18 cellular contexts compared by ENCODE assay signal in genomic region chr2:42756956-42757513, GRCh38. TPM values are rescaled to one million over a fixed set of nuclear protein-coding genes. Genes with fewer than 3 reads are reported as not detected.
DNase-seq lines count a peak whose midpoint lies in the region; ATAC-seq and TF ChIP-seq lines count a peak whose summit lies in the region.
"Had no signal": no experiment of that assay in that cellular context is flagged by ENCODE, and none has a peak within 500 bp of the region (broad histone marks: within the 10 kb centered on the region; RNA-seq: fewer than 3 reads in every experiment).

No MANE protein-coding gene starts in this region.

- H3K9me3 Mint-ChIP-seq in activated CD8-positive, alpha-beta memory T cell treated with anti-CD3 and anti-CD28 coated beads, Interleukin-2, amount 10 ng/mL, durations not matched to agents 7 days and 5 days (ENCODE audit: low read depth): no peaks in the 10 kb centered on the region
- no peaks in the 10 kb centered on the region for H3K9me3 Mint-ChIP-seq in stimulated activated naive B cell treated with anti-CD40 and anti-IgM and Interleukin-4, amounts not matched to agents 10 μg/mL and 1 μg/mL and 100 μg/mL, for 72 hours

- H3K4me1 Mint-ChIP-seq in activated CD8-positive, alpha-beta memory T cell treated with anti-CD3 and anti-CD28 coated beads, Interleukin-2, amount 10 ng/mL, durations not matched to agents 7 days and 5 days: no peaks in the 10 kb centered on the region
- H3K4me1 Mint-ChIP-seq in stimulated activated naive B cell treated with anti-CD40 and anti-IgM and Interleukin-4, amounts not matched to agents 10 μg/mL and 1 μg/mL and 100 μg/mL, for 72 hours: peaks cover 41 to 48% of the 10 kb centered on the region in 2 donors
- H3K4me1 Mint-ChIP-seq: CD4-positive, CD25-positive, alpha-beta regulatory T cell had no signal

- no peak for ATAC-seq in activated CD8-positive, alpha-beta memory T cell treated with anti-CD3 and anti-CD28 coated beads, Interleukin-2, amount 10 ng/mL, durations not matched to agents 7 days and 5 days
- ATAC-seq in stimulated activated naive B cell treated with anti-CD40 and anti-IgM and Interleukin-4, amounts not matched to agents 10 μg/mL and 1 μg/mL and 100 μg/mL, for 72 hours (replicated peaks): no peak
- no peak for ATAC-seq in HG03039 (IDR thresholded peaks at IDR 0.05; ENCODE audit: unreplicated experiment)
- ATAC-seq: A549 had no signal

- DNase-seq in activated CD8-positive, alpha-beta memory T cell treated with anti-CD3 and anti-CD28 coated beads, Interleukin-2, amount 10 ng/mL, durations not matched to agents 7 days and 5 days: peak; percentile 22
- no peak for DNase-seq in activated CD8-positive, alpha-beta memory T cell treated with anti-CD3 and anti-CD28 coated beads, Interleukin-2, amount 50 U/mL, for 4 hours
- DNase-seq in NB4 (ENCODE audit: low read depth) (peak; percentile 65), kidney tubule cell (ENCODE audit: low spot score) (peak; percentile 19), T-helper 2 cell (no peak), GM03348 (ENCODE audit: low spot score) (no peak)
- DNase-seq in stimulated activated naive B cell treated with anti-CD40 and anti-IgM and Interleukin-4, amounts not matched to agents 10 μg/mL and 1 μg/mL and 100 μg/mL, for 72 hours: no peak
- DNase-seq: CD4-positive, CD25-positive, alpha-beta regulatory T cell; DMS53; GF-D8; Karpas-422; NCI-H146; NCI-H2107; NCI-H446; NCI-H748 treated with DMSO at 0.1 percent for 48 hours; SHP77 had no signal

- H3K36me3 Mint-ChIP-seq in activated CD8-positive, alpha-beta memory T cell treated with anti-CD3 and anti-CD28 coated beads, Interleukin-2, amount 10 ng/mL, durations not matched to agents 7 days and 5 days: no peaks in the 10 kb centered on the region
- peaks cover 0 to 8% of the 10 kb centered on the region in 2 donors for H3K36me3 Mint-ChIP-seq in stimulated activated naive B cell treated with anti-CD40 and anti-IgM and Interleukin-4, amounts not matched to agents 10 μg/mL and 1 μg/mL and 100 μg/mL, for 72 hours

- no peak for TF ChIP-seq CTCF in NB4 (IDR thresholded peaks at IDR 0.05; ENCODE audit: low read depth, low read length)

- CTCF ChIA-PET in activated CD8-positive, alpha-beta memory T cell treated with anti-CD3 and anti-CD28 coated beads, Interleukin-2, amount 10 ng/mL, durations not matched to agents 7 days and 5 days (lab: Charles Lee): no interaction called here

- no peaks in the 10 kb centered on the region for H3K27me3 Mint-ChIP-seq in activated CD8-positive, alpha-beta memory T cell treated with anti-CD3 and anti-CD28 coated beads, Interleukin-2, amount 10 ng/mL, durations not matched to agents 7 days and 5 days
- H3K27me3 Mint-ChIP-seq in stimulated activated naive B cell treated with anti-CD40 and anti-IgM and Interleukin-4, amounts not matched to agents 10 μg/mL and 1 μg/mL and 100 μg/mL, for 72 hours: no peaks in the 10 kb centered on the region
- H3K27me3 Mint-ChIP-seq: CD4-positive, CD25-positive, alpha-beta regulatory T cell had no signal

- no peak for TF ChIP-seq POLR2A in NB4 (IDR thresholded peaks at IDR 0.05; ENCODE audit: extremely low read depth, insufficient read length)

- H3K27ac Mint-ChIP-seq in activated CD8-positive, alpha-beta memory T cell treated with anti-CD3 and anti-CD28 coated beads, Interleukin-2, amount 10 ng/mL, durations not matched to agents 7 days and 5 days: no peak overlapping the region
- H3K27ac Mint-ChIP-seq in stimulated activated naive B cell treated with anti-CD40 and anti-IgM and Interleukin-4, amounts not matched to agents 10 μg/mL and 1 μg/mL and 100 μg/mL, for 72 hours: peak overlapping the region; percentile 10
- H3K27ac Mint-ChIP-seq: CD4-positive, CD25-positive, alpha-beta regulatory T cell had no signal

- H3K4me3 Mint-ChIP-seq in activated CD8-positive, alpha-beta memory T cell treated with anti-CD3 and anti-CD28 coated beads, Interleukin-2, amount 10 ng/mL, durations not matched to agents 7 days and 5 days: no peak overlapping the region
- no peak overlapping the region for H3K4me3 Mint-ChIP-seq in stimulated activated naive B cell treated with anti-CD40 and anti-IgM and Interleukin-4, amounts not matched to agents 10 μg/mL and 1 μg/mL and 100 μg/mL, for 72 hours
- H3K4me3 Mint-ChIP-seq: CD4-positive, CD25-positive, alpha-beta regulatory T cell had no signal

- H3K4me3 ChIP-seq in NB4 (ENCODE audit: low read depth, low read length): no peak overlapping the region
- H3K4me3 ChIP-seq: A549 had no signal

RNA-seq across cellular contexts. Expression of gene OXER1, which starts 6.9 kb away (rescaled TPM):
- total RNA-seq in activated CD8-positive, alpha-beta memory T cell treated with anti-CD3 and anti-CD28 coated beads, Interleukin-2, amount 10 ng/mL, durations not matched to agents 7 days and 5 days: under 1 TPM in 1 of 2 experiments, not detected in 1; 0.21 TPM
- total RNA-seq: CD4-positive, CD25-positive, alpha-beta regulatory T cell had no signal

RNA-seq across cellular contexts. Expression of gene HAAO, which starts 35.3 kb away (rescaled TPM):
- total RNA-seq in activated CD8-positive, alpha-beta memory T cell treated with anti-CD3 and anti-CD28 coated beads, Interleukin-2, amount 10 ng/mL, durations not matched to agents 7 days and 5 days: under 1 TPM in 1 of 2 experiments, not detected in 1; 0.56 TPM
- total RNA-seq: CD4-positive, CD25-positive, alpha-beta regulatory T cell had no signal

Comparison
In these comparisons a context has a peak if more than half of its experiments do, and no peak if none do; other contexts are left out.
1. DNase-seq: peak in activated CD8-positive, alpha-beta memory T cell treated with anti-CD3 and anti-CD28 coated beads, Interleukin-2, amount 10 ng/mL, durations not matched to agents 7 days and 5 days (single experiment), NB4 (single experiment) and kidney tubule cell (single experiment); none in activated CD8-positive, alpha-beta memory T cell treated with anti-CD3 and anti-CD28 coated beads, Interleukin-2, amount 50 U/mL, for 4 hours (single experiment), stimulated activated naive B cell treated with anti-CD40 and anti-IgM and Interleukin-4, amounts not matched to agents 10 μg/mL and 1 μg/mL and 100 μg/mL, for 72 hours (single experiment), T-helper 2 cell (0 of 5) and GM03348 (single experiment).